ENCODE assay signal across 1 cellular context in the genomic region with DNA sequence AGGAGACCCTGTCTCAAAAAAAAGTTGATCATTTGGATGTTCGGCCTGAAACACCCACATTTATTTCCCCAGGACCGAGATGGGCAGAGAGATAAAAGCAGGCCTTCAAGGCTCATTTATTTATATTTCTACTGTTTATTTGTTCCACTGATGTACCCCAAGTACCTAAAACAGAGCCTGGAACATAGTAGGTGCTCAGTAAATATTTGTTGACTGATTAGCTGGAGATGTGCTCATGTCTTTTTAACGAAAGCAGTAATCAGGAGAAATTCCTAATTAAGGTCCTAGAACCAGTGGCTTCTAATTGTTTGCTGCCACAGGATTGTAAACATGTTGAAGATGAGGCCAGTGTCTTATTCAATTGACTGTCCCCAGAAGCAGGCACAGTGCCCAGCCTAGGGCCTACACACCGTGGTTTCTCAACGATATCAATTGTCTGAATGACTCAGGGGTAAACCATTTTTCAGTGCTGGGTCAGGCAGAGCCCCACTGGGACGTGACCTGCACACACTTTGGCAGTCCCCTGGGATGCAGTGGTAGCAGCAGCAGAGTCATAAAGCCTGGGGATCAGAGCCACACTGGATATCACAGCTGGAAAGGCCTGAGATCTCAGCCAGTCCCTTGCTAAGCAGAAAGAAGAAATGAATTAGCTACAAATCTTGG.
TF ChIP-seq lines count a peak whose summit lies in the region.

No MANE protein-coding gene starts in this region.

TF ChIP-seq in HEK293, 187 proteins besides CTCF, POLR2A, EP300 and RAD21 (continued from another document and continues in another):
- TF ChIP-seq, protein P1, sequence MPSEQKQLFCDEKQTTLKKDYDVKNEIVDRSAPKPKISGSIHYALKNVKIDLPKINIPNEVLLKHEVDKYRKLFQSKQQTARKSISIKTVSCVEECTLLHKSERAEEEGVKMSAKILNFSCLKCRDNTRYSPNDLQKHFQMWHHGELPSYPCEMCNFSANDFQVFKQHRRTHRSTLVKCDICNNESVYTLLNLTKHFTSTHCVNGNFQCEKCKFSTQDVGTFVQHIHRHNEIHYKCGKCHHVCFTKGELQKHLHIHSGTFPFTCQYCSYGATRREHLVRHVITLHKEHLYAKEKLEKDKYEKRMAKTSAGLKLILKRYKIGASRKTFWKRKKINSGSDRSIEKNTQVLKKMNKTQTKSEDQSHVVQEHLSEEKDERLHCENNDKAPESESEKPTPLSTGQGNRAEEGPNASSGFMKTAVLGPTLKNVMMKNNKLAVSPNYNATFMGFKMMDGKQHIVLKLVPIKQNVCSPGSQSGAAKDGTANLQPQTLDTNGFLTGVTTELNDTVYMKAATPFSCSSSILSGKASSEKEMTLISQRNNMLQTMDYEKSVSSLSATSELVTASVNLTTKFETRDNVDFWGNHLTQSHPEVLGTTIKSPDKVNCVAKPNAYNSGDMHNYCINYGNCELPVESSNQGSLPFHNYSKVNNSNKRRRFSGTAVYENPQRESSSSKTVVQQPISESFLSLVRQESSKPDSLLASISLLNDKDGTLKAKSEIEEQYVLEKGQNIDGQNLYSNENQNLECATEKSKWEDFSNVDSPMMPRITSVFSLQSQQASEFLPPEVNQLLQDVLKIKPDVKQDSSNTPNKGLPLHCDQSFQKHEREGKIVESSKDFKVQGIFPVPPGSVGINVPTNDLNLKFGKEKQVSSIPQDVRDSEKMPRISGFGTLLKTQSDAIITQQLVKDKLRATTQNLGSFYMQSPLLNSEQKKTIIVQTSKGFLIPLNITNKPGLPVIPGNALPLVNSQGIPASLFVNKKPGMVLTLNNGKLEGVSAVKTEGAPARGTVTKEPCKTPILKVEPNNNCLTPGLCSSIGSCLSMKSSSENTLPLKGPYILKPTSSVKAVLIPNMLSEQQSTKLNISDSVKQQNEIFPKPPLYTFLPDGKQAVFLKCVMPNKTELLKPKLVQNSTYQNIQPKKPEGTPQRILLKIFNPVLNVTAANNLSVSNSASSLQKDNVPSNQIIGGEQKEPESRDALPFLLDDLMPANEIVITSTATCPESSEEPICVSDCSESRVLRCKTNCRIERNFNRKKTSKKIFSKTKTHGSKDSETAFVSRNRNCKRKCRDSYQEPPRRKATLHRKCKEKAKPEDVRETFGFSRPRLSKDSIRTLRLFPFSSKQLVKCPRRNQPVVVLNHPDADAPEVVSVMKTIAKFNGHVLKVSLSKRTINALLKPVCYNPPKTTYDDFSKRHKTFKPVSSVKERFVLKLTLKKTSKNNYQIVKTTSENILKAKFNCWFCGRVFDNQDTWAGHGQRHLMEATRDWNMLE (tag by site-specific recombination; conservative IDR thresholded peaks at IDR 0.05; ENCODE audit: low read depth) = 0 out of 2 replicates have a peak, but pooled peaks have one; percentile 19
- TF ChIP-seq ZBTB48 (tag by site-specific recombination; IDR thresholded peaks at IDR 0.05) (peak; percentile 94), ZNF394 (tag by site-specific recombination; IDR thresholded peaks at IDR 0.05; ENCODE audit: borderline replicate concordance) (peak; percentile 51; the same call in 1 of the 2 replicates), ZNF24 (tag by site-specific recombination; IDR thresholded peaks at IDR 0.05) (peak; percentile 96), ZNF211 (tag by site-specific recombination; IDR thresholded peaks at IDR 0.05; ENCODE audit: low read depth) (no peak), TCF7L2 (IDR thresholded peaks at IDR 0.05; ENCODE audit: borderline replicate concordance, low read depth, low read length) (no peak), ZNF791 (tag by site-specific recombination; IDR thresholded peaks at IDR 0.05) (no peak), ZFP69B (tag by site-specific recombination; IDR thresholded peaks at IDR 0.05) (peak; percentile 64; the same call in 1 of the 2 replicates), ZNF184 (tag by site-specific recombination; IDR thresholded peaks at IDR 0.05) (peak; percentile 82), IKZF3 (tag by site-specific recombination; IDR thresholded peaks at IDR 0.05) (peak; percentile 45; the same call in 1 of the 2 replicates), ZBTB17 (tag by site-specific recombination; IDR thresholded peaks at IDR 0.05) (0 out of 2 replicates have a peak, but pooled peaks have one; percentile 18), ZNF670 (tag by site-specific recombination; IDR thresholded peaks at IDR 0.05; ENCODE audit: low read depth) (no peak), ZNF292 (tag by site-specific recombination; IDR thresholded peaks at IDR 0.05; ENCODE audit: borderline replicate concordance, low read depth) (no peak), YY1 (tag by site-specific recombination; IDR thresholded peaks at IDR 0.05) (no peak), ZNF138 (tag by site-specific recombination; IDR thresholded peaks at IDR 0.05; ENCODE audit: borderline replicate concordance) (no peak), ZNF16 (tag by site-specific recombination; IDR thresholded peaks at IDR 0.05; ENCODE audit: low read depth) (no peak), KLF8 (tag by site-specific recombination; IDR thresholded peaks at IDR 0.05) (peak; percentile 53; the same call in 1 of the 2 replicates), ZBTB21 (tag by site-specific recombination; IDR thresholded peaks at IDR 0.05) (peak; percentile 31; the same call in 1 of the 2 replicates), ZNF843 (tag by site-specific recombination; IDR thresholded peaks at IDR 0.05) (peak; percentile 80)
- TF ChIP-seq, protein P2, sequence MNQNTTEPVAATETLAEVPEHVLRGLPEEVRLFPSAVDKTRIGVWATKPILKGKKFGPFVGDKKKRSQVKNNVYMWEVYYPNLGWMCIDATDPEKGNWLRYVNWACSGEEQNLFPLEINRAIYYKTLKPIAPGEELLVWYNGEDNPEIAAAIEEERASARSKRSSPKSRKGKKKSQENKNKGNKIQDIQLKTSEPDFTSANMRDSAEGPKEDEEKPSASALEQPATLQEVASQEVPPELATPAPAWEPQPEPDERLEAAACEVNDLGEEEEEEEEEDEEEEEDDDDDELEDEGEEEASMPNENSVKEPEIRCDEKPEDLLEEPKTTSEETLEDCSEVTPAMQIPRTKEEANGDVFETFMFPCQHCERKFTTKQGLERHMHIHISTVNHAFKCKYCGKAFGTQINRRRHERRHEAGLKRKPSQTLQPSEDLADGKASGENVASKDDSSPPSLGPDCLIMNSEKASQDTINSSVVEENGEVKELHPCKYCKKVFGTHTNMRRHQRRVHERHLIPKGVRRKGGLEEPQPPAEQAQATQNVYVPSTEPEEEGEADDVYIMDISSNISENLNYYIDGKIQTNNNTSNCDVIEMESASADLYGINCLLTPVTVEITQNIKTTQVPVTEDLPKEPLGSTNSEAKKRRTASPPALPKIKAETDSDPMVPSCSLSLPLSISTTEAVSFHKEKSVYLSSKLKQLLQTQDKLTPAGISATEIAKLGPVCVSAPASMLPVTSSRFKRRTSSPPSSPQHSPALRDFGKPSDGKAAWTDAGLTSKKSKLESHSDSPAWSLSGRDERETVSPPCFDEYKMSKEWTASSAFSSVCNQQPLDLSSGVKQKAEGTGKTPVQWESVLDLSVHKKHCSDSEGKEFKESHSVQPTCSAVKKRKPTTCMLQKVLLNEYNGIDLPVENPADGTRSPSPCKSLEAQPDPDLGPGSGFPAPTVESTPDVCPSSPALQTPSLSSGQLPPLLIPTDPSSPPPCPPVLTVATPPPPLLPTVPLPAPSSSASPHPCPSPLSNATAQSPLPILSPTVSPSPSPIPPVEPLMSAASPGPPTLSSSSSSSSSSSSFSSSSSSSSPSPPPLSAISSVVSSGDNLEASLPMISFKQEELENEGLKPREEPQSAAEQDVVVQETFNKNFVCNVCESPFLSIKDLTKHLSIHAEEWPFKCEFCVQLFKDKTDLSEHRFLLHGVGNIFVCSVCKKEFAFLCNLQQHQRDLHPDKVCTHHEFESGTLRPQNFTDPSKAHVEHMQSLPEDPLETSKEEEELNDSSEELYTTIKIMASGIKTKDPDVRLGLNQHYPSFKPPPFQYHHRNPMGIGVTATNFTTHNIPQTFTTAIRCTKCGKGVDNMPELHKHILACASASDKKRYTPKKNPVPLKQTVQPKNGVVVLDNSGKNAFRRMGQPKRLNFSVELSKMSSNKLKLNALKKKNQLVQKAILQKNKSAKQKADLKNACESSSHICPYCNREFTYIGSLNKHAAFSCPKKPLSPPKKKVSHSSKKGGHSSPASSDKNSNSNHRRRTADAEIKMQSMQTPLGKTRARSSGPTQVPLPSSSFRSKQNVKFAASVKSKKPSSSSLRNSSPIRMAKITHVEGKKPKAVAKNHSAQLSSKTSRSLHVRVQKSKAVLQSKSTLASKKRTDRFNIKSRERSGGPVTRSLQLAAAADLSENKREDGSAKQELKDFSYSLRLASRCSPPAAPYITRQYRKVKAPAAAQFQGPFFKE (tag by site-specific recombination; IDR thresholded peaks at IDR 0.05; ENCODE audit: borderline replicate concordance) = no peak
- TF ChIP-seq, protein P3, sequence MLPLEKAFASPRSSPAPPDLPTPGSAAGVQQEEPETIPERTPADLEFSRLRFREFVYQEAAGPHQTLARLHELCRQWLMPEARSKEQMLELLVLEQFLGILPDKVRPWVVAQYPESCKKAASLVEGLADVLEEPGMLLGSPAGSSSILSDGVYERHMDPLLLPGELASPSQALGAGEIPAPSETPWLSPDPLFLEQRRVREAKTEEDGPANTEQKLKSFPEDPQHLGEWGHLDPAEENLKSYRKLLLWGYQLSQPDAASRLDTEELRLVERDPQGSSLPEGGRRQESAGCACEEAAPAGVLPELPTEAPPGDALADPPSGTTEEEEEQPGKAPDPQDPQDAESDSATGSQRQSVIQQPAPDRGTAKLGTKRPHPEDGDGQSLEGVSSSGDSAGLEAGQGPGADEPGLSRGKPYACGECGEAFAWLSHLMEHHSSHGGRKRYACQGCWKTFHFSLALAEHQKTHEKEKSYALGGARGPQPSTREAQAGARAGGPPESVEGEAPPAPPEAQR (tag by site-specific recombination; IDR thresholded peaks at IDR 0.05) = no peak
- TF ChIP-seq, protein P4, sequence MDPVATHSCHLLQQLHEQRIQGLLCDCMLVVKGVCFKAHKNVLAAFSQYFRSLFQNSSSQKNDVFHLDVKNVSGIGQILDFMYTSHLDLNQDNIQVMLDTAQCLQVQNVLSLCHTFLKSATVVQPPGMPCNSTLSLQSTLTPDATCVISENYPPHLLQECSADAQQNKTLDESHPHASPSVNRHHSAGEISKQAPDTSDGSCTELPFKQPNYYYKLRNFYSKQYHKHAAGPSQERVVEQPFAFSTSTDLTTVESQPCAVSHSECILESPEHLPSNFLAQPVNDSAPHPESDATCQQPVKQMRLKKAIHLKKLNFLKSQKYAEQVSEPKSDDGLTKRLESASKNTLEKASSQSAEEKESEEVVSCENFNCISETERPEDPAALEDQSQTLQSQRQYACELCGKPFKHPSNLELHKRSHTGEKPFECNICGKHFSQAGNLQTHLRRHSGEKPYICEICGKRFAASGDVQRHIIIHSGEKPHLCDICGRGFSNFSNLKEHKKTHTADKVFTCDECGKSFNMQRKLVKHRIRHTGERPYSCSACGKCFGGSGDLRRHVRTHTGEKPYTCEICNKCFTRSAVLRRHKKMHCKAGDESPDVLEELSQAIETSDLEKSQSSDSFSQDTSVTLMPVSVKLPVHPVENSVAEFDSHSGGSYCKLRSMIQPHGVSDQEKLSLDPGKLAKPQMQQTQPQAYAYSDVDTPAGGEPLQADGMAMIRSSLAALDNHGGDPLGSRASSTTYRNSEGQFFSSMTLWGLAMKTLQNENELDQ (tag by site-specific recombination; IDR thresholded peaks at IDR 0.05; ENCODE audit: low read depth) = peak; percentile 58; the same call in 1 of the 2 replicates
- TF ChIP-seq, protein P5, sequence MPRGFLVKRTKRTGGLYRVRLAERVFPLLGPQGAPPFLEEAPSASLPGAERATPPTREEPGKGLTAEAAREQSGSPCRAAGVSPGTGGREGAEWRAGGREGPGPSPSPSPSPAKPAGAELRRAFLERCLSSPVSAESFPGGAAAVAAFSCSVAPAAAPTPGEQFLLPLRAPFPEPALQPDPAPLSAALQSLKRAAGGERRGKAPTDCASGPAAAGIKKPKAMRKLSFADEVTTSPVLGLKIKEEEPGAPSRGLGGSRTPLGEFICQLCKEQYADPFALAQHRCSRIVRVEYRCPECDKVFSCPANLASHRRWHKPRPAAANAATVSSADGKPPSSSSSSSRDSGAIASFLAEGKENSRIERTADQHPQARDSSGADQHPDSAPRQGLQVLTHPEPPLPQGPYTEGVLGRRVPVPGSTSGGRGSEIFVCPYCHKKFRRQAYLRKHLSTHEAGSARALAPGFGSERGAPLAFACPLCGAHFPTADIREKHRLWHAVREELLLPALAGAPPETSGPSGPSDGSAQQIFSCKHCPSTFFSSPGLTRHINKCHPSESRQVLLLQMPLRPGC (tag by site-specific recombination; IDR thresholded peaks at IDR 0.05) = 0 out of 2 replicates have a peak, but pooled peaks have one; percentile 65
- TF ChIP-seq, protein P6, sequence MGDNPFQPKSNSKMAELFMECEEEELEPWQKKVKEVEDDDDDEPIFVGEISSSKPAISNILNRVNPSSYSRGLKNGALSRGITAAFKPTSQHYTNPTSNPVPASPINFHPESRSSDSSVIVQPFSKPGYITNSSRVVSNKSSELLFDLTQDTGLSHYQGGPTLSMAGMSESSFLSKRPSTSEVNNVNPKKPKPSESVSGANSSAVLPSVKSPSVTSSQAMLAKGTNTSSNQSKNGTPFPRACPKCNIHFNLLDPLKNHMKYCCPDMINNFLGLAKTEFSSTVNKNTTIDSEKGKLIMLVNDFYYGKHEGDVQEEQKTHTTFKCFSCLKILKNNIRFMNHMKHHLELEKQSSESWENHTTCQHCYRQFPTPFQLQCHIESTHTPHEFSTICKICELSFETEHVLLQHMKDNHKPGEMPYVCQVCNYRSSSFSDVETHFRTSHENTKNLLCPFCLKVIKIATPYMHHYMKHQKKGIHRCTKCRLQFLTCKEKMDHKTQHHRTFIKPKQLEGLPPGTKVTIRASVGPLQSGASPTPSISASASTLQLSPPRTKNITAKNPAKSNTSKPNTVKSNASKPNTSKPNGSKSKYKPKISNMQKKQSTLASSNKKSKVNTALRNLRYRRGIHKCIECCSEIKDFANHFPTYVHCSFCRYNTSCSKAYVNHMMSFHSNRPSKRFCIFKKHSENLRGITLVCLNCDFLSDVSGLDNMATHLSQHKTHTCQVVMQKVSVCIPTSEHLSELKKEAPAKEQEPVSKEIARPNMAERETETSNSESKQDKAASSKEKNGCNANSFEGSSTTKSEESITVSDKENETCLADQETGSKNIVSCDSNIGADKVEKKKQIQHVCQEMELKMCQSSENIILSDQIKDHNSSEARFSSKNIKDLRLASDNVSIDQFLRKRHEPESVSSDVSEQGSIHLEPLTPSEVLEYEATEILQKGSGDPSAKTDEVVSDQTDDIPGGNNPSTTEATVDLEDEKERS (tag by site-specific recombination; IDR thresholded peaks at IDR 0.05) = no peak
- TF ChIP-seq, protein P7, sequence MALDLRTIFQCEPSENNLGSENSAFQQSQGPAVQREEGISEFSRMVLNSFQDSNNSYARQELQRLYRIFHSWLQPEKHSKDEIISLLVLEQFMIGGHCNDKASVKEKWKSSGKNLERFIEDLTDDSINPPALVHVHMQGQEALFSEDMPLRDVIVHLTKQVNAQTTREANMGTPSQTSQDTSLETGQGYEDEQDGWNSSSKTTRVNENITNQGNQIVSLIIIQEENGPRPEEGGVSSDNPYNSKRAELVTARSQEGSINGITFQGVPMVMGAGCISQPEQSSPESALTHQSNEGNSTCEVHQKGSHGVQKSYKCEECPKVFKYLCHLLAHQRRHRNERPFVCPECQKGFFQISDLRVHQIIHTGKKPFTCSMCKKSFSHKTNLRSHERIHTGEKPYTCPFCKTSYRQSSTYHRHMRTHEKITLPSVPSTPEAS (tag by site-specific recombination; IDR thresholded peaks at IDR 0.05) = peak; percentile 86
